In the genomic region with DNA sequence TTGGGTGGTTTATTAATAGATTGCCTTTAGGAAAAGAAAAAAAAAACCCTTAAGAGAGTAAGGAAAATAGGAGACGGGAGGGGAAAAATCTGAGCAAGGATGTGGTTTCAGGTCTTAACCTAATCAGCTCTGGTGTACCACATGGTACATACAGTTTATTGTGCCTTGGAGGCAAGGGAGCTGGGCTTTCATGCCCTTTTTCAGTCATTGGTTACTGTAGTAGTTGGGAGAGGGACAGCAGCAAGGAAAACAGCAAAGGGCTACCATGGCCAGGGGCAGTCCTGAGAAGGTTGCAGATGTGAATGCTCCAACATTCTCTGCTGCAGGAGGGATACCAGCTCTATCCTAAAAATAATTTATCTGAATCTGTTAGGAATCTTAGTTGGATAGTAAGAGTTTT, we compare ENCODE assay signal across 18 cellular contexts.
"Had no signal": no experiment of that assay in that cellular context is flagged by ENCODE, and none has a peak within 500 bp of the region (broad histone marks: within the 10 kb centered on the region; RNA-seq: fewer than 3 reads in every experiment).

No MANE protein-coding gene starts in this region.

- H3K4me3 ChIP-seq: gastroesophageal sphincter, skin epidermis, tibial nerve, uterus had no signal

- H3K4me3 Mint-ChIP-seq: activated CD4-positive, alpha-beta memory T cell treated with anti-CD3 and anti-CD28 coated beads for 36 hours; endodermal cell had no signal

- H3K4me1 ChIP-seq: uterus had no signal

- DNase-seq: activated CD4-positive, alpha-beta memory T cell treated with anti-CD3 and anti-CD28 coated beads for 36 hours; activated CD8-positive, alpha-beta memory T cell treated with anti-CD3 and anti-CD28 coated beads, Interleukin-2, amount 50 U/mL, for 4 hours; endodermal cell; erythroblast; naive thymus-derived CD4-positive, alpha-beta T cell; posterior cingulate gyrus; stimulated activated CD4-positive, alpha-beta T cell treated with anti-CD3 and anti-CD28 coated beads, Interleukin-15, amount 100 ng/mL, for 24 hours; stimulated activated CD4-positive, alpha-beta T cell treated with anti-CD3 and anti-CD28 coated beads, Interleukin-4, amount 100 ng/mL, for 1 hour; stimulated activated naive CD4-positive, alpha-beta T cell treated with Interleukin-2 at 50 U/mL for 16 hours; substantia nigra; T-helper 1 cell; T1000; uterus had no signal

- H3K9me3 Mint-ChIP-seq: activated CD4-positive, alpha-beta memory T cell treated with anti-CD3 and anti-CD28 coated beads for 36 hours; endodermal cell had no signal

- H3K27me3 ChIP-seq: gastroesophageal sphincter, neutrophil, tibial nerve, uterus had no signal

- H3K9me3 ChIP-seq: gastroesophageal sphincter, neutrophil, tibial nerve, uterus had no signal

- H3K36me3 ChIP-seq: gastroesophageal sphincter, neutrophil, tibial nerve, uterus had no signal

- H3K27ac ChIP-seq: gastroesophageal sphincter, neutrophil, tibial nerve, uterus had no signal

- H3K27me3 Mint-ChIP-seq: activated CD4-positive, alpha-beta memory T cell treated with anti-CD3 and anti-CD28 coated beads for 36 hours; naive thymus-derived CD4-positive, alpha-beta T cell had no signal

- H3K27ac Mint-ChIP-seq: activated CD4-positive, alpha-beta memory T cell treated with anti-CD3 and anti-CD28 coated beads for 36 hours; endodermal cell had no signal

- ATAC-seq: gastroesophageal sphincter; left lobe of liver; naive thymus-derived CD4-positive, alpha-beta T cell had no signal
